In the genomic region with DNA sequence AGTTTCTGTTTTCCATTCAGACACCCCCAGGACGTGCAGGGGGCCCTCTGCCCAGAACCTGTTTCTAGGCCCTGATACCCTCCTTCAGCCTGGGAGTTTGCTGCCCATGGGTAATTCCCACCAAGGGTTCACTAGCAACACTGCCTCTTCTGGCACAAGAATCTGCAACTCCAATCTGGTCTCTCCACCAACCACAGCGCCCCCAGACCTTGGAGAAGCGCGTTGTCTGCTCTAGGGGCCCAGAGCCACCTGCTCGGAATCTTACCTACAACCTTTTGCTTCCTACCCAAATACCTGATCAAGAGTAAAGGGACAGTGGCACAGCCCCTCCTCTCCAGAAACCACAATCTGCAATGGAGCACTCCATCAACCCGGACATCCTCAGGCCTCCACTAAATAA, we compare ENCODE assay signal across 8 cellular contexts. TPM values are rescaled to one million over a fixed set of nuclear protein-coding genes. Genes with fewer than 3 reads are reported as not detected.
A peak's percentile ranks its signal among the peaks of the same experiment; 100 is the strongest.
DNase-seq lines count a peak whose midpoint lies in the region; ATAC-seq, FAIRE-seq and TF ChIP-seq lines count a peak whose summit lies in the region.

No MANE protein-coding gene starts in this region.

- peaks cover 37% of the 10 kb centered on the region for H3K4me1 Mint-ChIP-seq in brain

- 8% methylated on average over 6 of the region's 6 CpGs for WGBS in A549 (ENCODE audit: missing lambda C conversion rate)

- H3K27ac Mint-ChIP-seq in brain: peak overlapping the region; percentile 91 to 99 (median 98)

- peaks cover 5% of the 10 kb centered on the region; the same call in 1 of the 3 replicates for H3K4me1 ChIP-seq in A549
- H3K4me1 ChIP-seq in mucosa of descending colon (ENCODE audit: low read depth): peaks cover 13% of the 10 kb centered on the region

- peaks cover 8% of the 10 kb centered on the region for H3K36me3 ChIP-seq in mucosa of descending colon (ENCODE audit: low read depth)

- no peak for TF ChIP-seq EP300 in A549 (IDR thresholded peaks at IDR 0.05)

- no peak for TF ChIP-seq RAD21 in A549 (conservative IDR thresholded peaks at IDR 0.05 in 1 of 2, IDR thresholded peaks at IDR 0.05 in 1 of 2)

- peaks cover 50 to 63% (median 56%) of the 10 kb centered on the region in 5 experiments for H3K9me3 Mint-ChIP-seq in brain

- peaks cover 33% of the 10 kb centered on the region for H3K27me3 Mint-ChIP-seq in brain

- ATAC-seq in A549: peak in 1 of 2 experiments; percentile 7; a peak in 2 of 6 replicates
- no peak for ATAC-seq in mucosa of descending colon

- TF ChIP-seq CTCF in A549 (IDR thresholded peaks at IDR 0.05) (no peak), brain (conservative IDR thresholded peaks at IDR 0.05) (no peak), mucosa of descending colon (IDR thresholded peaks at IDR 0.05) (no peak)

- POLR2A ChIA-PET in A549 (lab: Yijun Ruan, JAX): interaction anchor here (0.9 to 1.8 kb wide), 8 partner anchors 9 to 416 kb away, joined by 3 to 7 read pairs (median 4); a partner anchor contains a TSS

- peak overlapping the region; percentile 95 to 98 (median 97) for H3K4me3 Mint-ChIP-seq in brain

- CTCF ChIA-PET in A549 (lab: Yijun Ruan, JAX): interaction anchor here (0.6 to 1.4 kb wide), 6 partner anchors 13 to 753 kb away, joined by 3 to 4 read pairs (median 4); no protein-coding TSS in a partner anchor

- peaks cover 58% of the 10 kb centered on the region for H3K36me3 Mint-ChIP-seq in brain

- peak overlapping the region; percentile 82 for H3K4me2 ChIP-seq in A549

- intact Hi-C loops in mucosa of descending colon (cut with DNase I, micrococcal nuclease): no loop called here

- no peak for TF ChIP-seq POLR2A in A549 (IDR thresholded peaks at IDR 0.05; ENCODE audit: low read length)

- H3K27ac ChIP-seq in A549: peak overlapping the region; percentile 88 to 90

- peak overlapping the region; percentile 77 for H3K4me3 ChIP-seq in A549
- peak overlapping the region; percentile 68 for H3K4me3 ChIP-seq in mucosa of descending colon

- peaks cover 71% of the 10 kb centered on the region for H3K9me3 ChIP-seq in A549
- H3K9me3 ChIP-seq in mucosa of descending colon: peaks cover 46% of the 10 kb centered on the region

- no peak for FAIRE-seq in A549 (lab: Jason Lieb, UNC)
- no peak for FAIRE-seq in HTR-8/SVneo (lab: Jason Lieb, UNC)
- no peak for FAIRE-seq in GM19239 (lab: Jason Lieb, UNC)

- DNase-seq in A549 (ENCODE audit: low read depth in 1 of 2, low spot score in 1 of 2): no peak
- peak; percentile 13 for DNase-seq in HTR-8/SVneo (ENCODE audit: insufficient read length, low spot score)
- DNase-seq in mucosa of descending colon: no peak
- DNase-seq in kidney tubule cell (ENCODE audit: low spot score): no peak
- DNase-seq in stimulated activated CD4-positive, alpha-beta T cell treated with anti-CD3 and anti-CD28 coated beads, Interleukin-4, amount 100 ng/mL, for 24 hours: no peak
- no peak for DNase-seq in GM19239 (ENCODE audit: insufficient read length, low spot score)
- no peak for DNase-seq in SW 1271 (lab: John Stamatoyannopoulos, UW)

TF ChIP-seq in A549, 52 proteins besides CTCF, POLR2A, EP300 and RAD21:
- no peak for TF ChIP-seq TP53 (CRISPR knock-in tag; IDR thresholded peaks at IDR 0.05)
- no peak for TF ChIP-seq JUNB (IDR thresholded peaks at IDR 0.05)
- TF ChIP-seq KDM1A (IDR thresholded peaks at IDR 0.05; ENCODE audit: low read depth): no peak
- TF ChIP-seq RARB (CRISPR knock-in tag; IDR thresholded peaks at IDR 0.05): no peak
- TF ChIP-seq TFCP2L1 (CRISPR knock-in tag; IDR thresholded peaks at IDR 0.05): no peak
- TF ChIP-seq HDAC2 (IDR thresholded peaks at IDR 0.05): no peak
- TF ChIP-seq, protein P1, sequence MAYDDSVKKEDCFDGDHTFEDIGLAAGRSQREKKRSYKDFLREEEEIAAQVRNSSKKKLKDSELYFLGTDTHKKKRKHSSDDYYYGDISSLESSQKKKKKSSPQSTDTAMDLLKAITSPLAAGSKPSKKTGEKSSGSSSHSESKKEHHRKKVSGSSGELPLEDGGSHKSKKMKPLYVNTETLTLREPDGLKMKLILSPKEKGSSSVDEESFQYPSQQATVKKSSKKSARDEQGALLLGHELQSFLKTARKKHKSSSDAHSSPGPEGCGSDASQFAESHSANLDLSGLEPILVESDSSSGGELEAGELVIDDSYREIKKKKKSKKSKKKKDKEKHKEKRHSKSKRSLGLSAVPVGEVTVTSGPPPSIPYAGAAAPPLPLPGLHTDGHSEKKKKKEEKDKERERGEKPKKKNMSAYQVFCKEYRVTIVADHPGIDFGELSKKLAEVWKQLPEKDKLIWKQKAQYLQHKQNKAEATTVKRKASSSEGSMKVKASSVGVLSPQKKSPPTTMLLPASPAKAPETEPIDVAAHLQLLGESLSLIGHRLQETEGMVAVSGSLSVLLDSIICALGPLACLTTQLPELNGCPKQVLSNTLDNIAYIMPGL (CRISPR knock-in tag; IDR thresholded peaks at IDR 0.05; ENCODE audit: borderline replicate concordance): no peak
- TF ChIP-seq, protein P2, sequence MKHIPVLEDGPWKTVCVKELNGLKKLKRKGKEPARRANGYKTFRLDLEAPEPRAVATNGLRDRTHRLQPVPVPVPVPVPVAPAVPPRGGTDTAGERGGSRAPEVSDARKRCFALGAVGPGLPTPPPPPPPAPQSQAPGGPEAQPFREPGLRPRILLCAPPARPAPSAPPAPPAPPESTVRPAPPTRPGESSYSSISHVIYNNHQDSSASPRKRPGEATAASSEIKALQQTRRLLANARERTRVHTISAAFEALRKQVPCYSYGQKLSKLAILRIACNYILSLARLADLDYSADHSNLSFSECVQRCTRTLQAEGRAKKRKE (CRISPR knock-in tag; IDR thresholded peaks at IDR 0.05; ENCODE audit: low read depth): no peak
- no peak for TF ChIP-seq CBX8 (IDR thresholded peaks at IDR 0.05)
- TF ChIP-seq, protein P3, sequence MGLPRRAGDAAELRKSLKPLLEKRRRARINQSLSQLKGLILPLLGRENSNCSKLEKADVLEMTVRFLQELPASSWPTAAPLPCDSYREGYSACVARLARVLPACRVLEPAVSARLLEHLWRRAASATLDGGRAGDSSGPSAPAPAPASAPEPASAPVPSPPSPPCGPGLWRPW (IDR thresholded peaks at IDR 0.05): no peak
- TF ChIP-seq HOXB13 (CRISPR knock-in tag; IDR thresholded peaks at IDR 0.05; ENCODE audit: low read depth): no peak
- TF ChIP-seq SMC3 (IDR thresholded peaks at IDR 0.05): no peak
- TF ChIP-seq POLR2AphosphoS2 (conservative IDR thresholded peaks at IDR 0.05; ENCODE audit: low read length): no peak
- no peak for TF ChIP-seq ZNF302 (CRISPR knock-in tag; IDR thresholded peaks at IDR 0.05)
- TF ChIP-seq, protein P4, sequence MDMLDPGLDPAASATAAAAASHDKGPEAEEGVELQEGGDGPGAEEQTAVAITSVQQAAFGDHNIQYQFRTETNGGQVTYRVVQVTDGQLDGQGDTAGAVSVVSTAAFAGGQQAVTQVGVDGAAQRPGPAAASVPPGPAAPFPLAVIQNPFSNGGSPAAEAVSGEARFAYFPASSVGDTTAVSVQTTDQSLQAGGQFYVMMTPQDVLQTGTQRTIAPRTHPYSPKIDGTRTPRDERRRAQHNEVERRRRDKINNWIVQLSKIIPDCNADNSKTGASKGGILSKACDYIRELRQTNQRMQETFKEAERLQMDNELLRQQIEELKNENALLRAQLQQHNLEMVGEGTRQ (IDR thresholded peaks at IDR 0.05): no peak
- TF ChIP-seq RNF2 (IDR thresholded peaks at IDR 0.05; ENCODE audit: borderline replicate concordance, low read depth): no peak
- no peak for TF ChIP-seq CHD2 (IDR thresholded peaks at IDR 0.05; ENCODE audit: low read length, partially characterized antibody)
- TF ChIP-seq PHF8 (IDR thresholded peaks at IDR 0.05; ENCODE audit: borderline replicate concordance, low read depth): no peak
- no peak for TF ChIP-seq ESRRA (IDR thresholded peaks at IDR 0.05; ENCODE audit: borderline replicate concordance, low read length)

RNA-seq across cellular contexts. Expression of a gene that starts 0.8 kb away (rescaled TPM):
- polyA plus RNA-seq in A549 (2011; rRNA removed): 4.1 and 7.7 TPM in 2 replicates
- 2.7 and 4.4 TPM in 2 replicates for polyA plus RNA-seq in A549 (2012; cell fraction: cytosol; rRNA removed)
- polyA plus RNA-seq in A549 (2012; cell fraction: nucleus; rRNA removed): 6.6 and 7.7 TPM in 2 replicates
- polyA plus RNA-seq in A549 (2017; fragmentation: RNase III; extraction: RNeasy Plus Mini Kit Qiagen cat#74134 plus additional on column Dnase treatment): 8.1 to 8.7 TPM (median 8.1 TPM) in 3 replicates
- polyA minus RNA-seq in A549 (2011; rRNA and poly(A)+ RNA removed): 2.2 and 2.9 TPM in 2 replicates
- polyA plus RNA-seq in brain (ENCODE audit: insufficient read depth, low read depth, low replicate concordance): 1.1 TPM
- total RNA-seq in mucosa of descending colon: 10 to 100 TPM in 1 of 3 donors, 1 to 10 TPM in 2; 7.2 to 10.6 (median 9.3) TPM

RNA-seq across cellular contexts. Expression of a gene that starts 29.9 kb away (rescaled TPM):
- 0.07 and 0.08 TPM in 2 replicates for polyA plus RNA-seq in A549 (2011; rRNA removed)
- polyA plus RNA-seq in A549 (2012; cell fraction: cytosol; rRNA removed): 0.04 and 0.06 TPM in 2 replicates
- polyA plus RNA-seq in A549 (2012; cell fraction: nucleus; rRNA removed): 0.19 and 0.32 TPM in 2 replicates
- polyA plus RNA-seq in A549 (2017; fragmentation: RNase III; extraction: RNeasy Plus Mini Kit Qiagen cat#74134 plus additional on column Dnase treatment): 0.05 TPM in 1 of 3 replicates, not detected in the others
- polyA minus RNA-seq in A549 (2011; rRNA and poly(A)+ RNA removed): not detected in 2 replicates
- polyA plus RNA-seq in brain (ENCODE audit: insufficient read depth, low read depth, low replicate concordance): not detected
- 1 to 10 TPM in 1 of 3 donors, under 1 TPM in 1, not detected in 1; 0.32 to 1.3 TPM for total RNA-seq in mucosa of descending colon

RNA-seq across cellular contexts. Expression of a gene that starts 51.3 kb away (rescaled TPM):
- polyA plus RNA-seq in A549 (2011; rRNA removed) (6.7 and 10.0 TPM in 2 replicates), A549 (2017; fragmentation: RNase III; extraction: RNeasy Plus Mini Kit Qiagen cat#74134 plus additional on column Dnase treatment) (5.3 to 5.7 TPM (median 5.5 TPM) in 3 replicates), brain (ENCODE audit: insufficient read depth, low read depth, low replicate concordance) (2.4 TPM)
- 1.3 and 1.8 TPM in 2 replicates for polyA plus RNA-seq in A549 (2012; cell fraction: cytosol; rRNA removed)
- polyA plus RNA-seq in A549 (2012; cell fraction: nucleus; rRNA removed): 1.5 and 2.3 TPM in 2 replicates
- polyA minus RNA-seq in A549 (2011; rRNA and poly(A)+ RNA removed): 9.1 and 11.9 TPM in 2 replicates
- total RNA-seq in mucosa of descending colon: 1 to 10 TPM; 1.4 to 6.9 (median 2.5) TPM
